In genomic region chr1:232766224-232766890, GRCh38 we compare ENCODE assay signal across 14 cellular contexts. TPM values are rescaled to one million over a fixed set of nuclear protein-coding genes. Genes with fewer than 3 reads are reported as not detected.
DNase-seq lines count a peak whose midpoint lies in the region; ATAC-seq and TF ChIP-seq lines count a peak whose summit lies in the region.
"Had no signal": no experiment of that assay in that cellular context is flagged by ENCODE, and none has a peak within 500 bp of the region (broad histone marks: within the 10 kb centered on the region; RNA-seq: fewer than 3 reads in every experiment).

No MANE protein-coding gene starts in this region.

- H3K27ac ChIP-seq in esophagus muscularis mucosa (replicated peaks in 1 of 4) (peak overlapping the region; percentile 65 to 83 (median 78)), sigmoid colon (peak overlapping the region; percentile 68 to 83 (median 71))
- H3K27ac ChIP-seq: KMS-11 had no signal

- H3K36me3 Mint-ChIP-seq in natural killer cell = no peaks in the 10 kb centered on the region

- no peak overlapping the region for H3K4me3 ChIP-seq in esophagus muscularis mucosa
- no peak overlapping the region for H3K4me3 ChIP-seq in sigmoid colon

- H3K27me3 Mint-ChIP-seq in natural killer cell (ENCODE audit: low read depth in 2 of 2) = peaks cover 0 to 5% of the 10 kb centered on the region in 2 donors
- H3K27me3 Mint-ChIP-seq: progenitor cell of endocrine pancreas had no signal

- WGBS in esophagus muscularis mucosa = 36% methylated on average over 8 of the region's 8 CpGs
- 29 to 49% methylated on average over 8 of the region's 8 CpGs for WGBS in sigmoid colon, 2 donors

- TF ChIP-seq EP300 in esophagus muscularis mucosa (IDR thresholded peaks at IDR 0.05) = no peak
- no peak for TF ChIP-seq EP300 in sigmoid colon (IDR thresholded peaks at IDR 0.05)

- no peaks in the 10 kb centered on the region for H3K4me1 Mint-ChIP-seq in natural killer cell

- H3K9me3 ChIP-seq in esophagus muscularis mucosa (no peaks in the 10 kb centered on the region), sigmoid colon (no peaks in the 10 kb centered on the region)

- H3K4me3 Mint-ChIP-seq in natural killer cell = no peak overlapping the region

- peak; percentile 81 for ATAC-seq in GM18909 (IDR thresholded peaks at IDR 0.05; ENCODE audit: poor library complexity, unreplicated experiment)
- ATAC-seq in HG03432 (IDR thresholded peaks at IDR 0.05; ENCODE audit: unreplicated experiment) = peak; percentile 83
- no peak for ATAC-seq in natural killer cell

- peaks cover 6 to 41% (median 40%) of the 10 kb centered on the region in 4 donors for H3K4me1 ChIP-seq in esophagus muscularis mucosa
- H3K4me1 ChIP-seq in sigmoid colon = peaks cover 0 to 42% (median 25%) of the 10 kb centered on the region in 4 donors

- intact Hi-C loops in esophagus muscularis mucosa (cut with DNase I) = no loop called here
- intact Hi-C loops in sigmoid colon (cut with DNase I) = loop anchor here (5.0 to 10.0 kb wide), 2 partner anchors 59 to 132 kb away; partner anchors contain the start of gene SIPA1L2
- intact Hi-C loops in natural killer cell (cut with micrococcal nuclease) = no loop called here

- H3K36me3 ChIP-seq in esophagus muscularis mucosa (no peaks in the 10 kb centered on the region), sigmoid colon (no peaks in the 10 kb centered on the region)

- peaks cover 0 to 2% of the 10 kb centered on the region in 2 donors for H3K9me3 Mint-ChIP-seq in natural killer cell

- no peak overlapping the region for H3K27ac Mint-ChIP-seq in natural killer cell
- H3K27ac Mint-ChIP-seq: progenitor cell of endocrine pancreas had no signal

- no peak for TF ChIP-seq CTCF in esophagus muscularis mucosa (IDR thresholded peaks at IDR 0.05)
- no peak for TF ChIP-seq CTCF in sigmoid colon (IDR thresholded peaks at IDR 0.05)
- no peak for TF ChIP-seq CTCF in natural killer cell (IDR thresholded peaks at IDR 0.05)

- TF ChIP-seq POLR2A in esophagus muscularis mucosa (IDR thresholded peaks at IDR 0.05; ENCODE audit: low read depth) = no peak
- no peak for TF ChIP-seq POLR2A in sigmoid colon (IDR thresholded peaks at IDR 0.05)

- DNase-seq in esophagus muscularis mucosa (ENCODE audit: extremely low spot score) = no peak
- DNase-seq in sigmoid colon = no peak
- DNase-seq in natural killer cell = no peak
- DNase-seq in NCI-H82 (lab: John Stamatoyannopoulos, UW) = no peak
- DNase-seq in NCI-H187 (lab: John Stamatoyannopoulos, UW) = no peak
- DNase-seq in NCI-H510A treated with DMSO at 0.1 percent for 48 hours (lab: John Stamatoyannopoulos, UW) = no peak
- DNase-seq: activated T-cell treated with anti-CD3 and anti-CD28 coated beads, Interleukin-2, amount 50 U/mL, for 48 hours; dermis blood vessel endothelial cell; DMS79 treated with DMSO at 0.1 percent for 48 hours; NK-92 treated with Interleukin-12 subunit alpha and Interleukin-12 subunit beta, amount 100 ng/mL, for 24 hours had no signal

- H3K27me3 ChIP-seq in esophagus muscularis mucosa (no peaks in the 10 kb centered on the region), sigmoid colon (no peaks in the 10 kb centered on the region)

RNA-seq across cellular contexts. Expression of gene MAP10, which starts 38.9 kb away (rescaled TPM):
- 1 to 10 TPM; 1.0 to 1.6 (median 1.4) TPM for total RNA-seq in esophagus muscularis mucosa
- 1 to 10 TPM; 1.4 to 3.3 (median 2.7) TPM for total RNA-seq in sigmoid colon
- polyA plus RNA-seq in sigmoid colon = 1 to 10 TPM in 1 of 3 donors, under 1 TPM in 2; 0.46 to 2.0 (median 0.60) TPM
- total RNA-seq in natural killer cell = 1 to 10 TPM in 2 of 3 donors, under 1 TPM in 1; 0.95 to 1.9 (median 1.2) TPM

Comparison
In these comparisons a context has a peak if more than half of its experiments do, and no peak if none do; other contexts are left out.
1. ATAC-seq: peak in GM18909 (single experiment) and HG03432 (single experiment); none in natural killer cell (0 of 3).